18 cellular contexts compared by ENCODE assay signal in the genomic region with DNA sequence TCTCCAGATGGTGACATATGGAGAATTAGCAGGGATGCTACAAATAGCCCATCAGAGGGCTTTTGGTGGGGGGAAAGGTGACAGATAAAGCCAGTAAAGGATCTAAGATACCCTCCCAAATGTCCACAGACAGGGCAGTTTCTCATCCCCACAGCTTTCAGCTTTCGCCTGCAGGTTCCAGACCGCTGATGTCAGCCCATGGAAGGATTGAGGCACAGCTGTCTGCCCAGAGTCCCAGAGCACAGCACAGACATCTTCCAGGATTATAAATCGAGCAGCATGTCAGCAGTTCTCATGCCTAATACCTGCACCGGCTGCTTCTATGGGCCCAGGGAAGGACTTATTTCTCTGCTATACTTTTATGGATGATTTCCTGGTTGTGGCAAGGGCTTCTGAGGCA.
"Had no signal": no experiment of that assay in that cellular context is flagged by ENCODE, and none has a peak within 500 bp of the region (broad histone marks: within the 10 kb centered on the region; RNA-seq: fewer than 3 reads in every experiment).

No MANE protein-coding gene starts in this region.

- DNase-seq: activated CD4-positive, alpha-beta T cell treated with anti-CD3 and anti-CD28 coated beads, Interleukin-2, amount 10 ng/mL, durations not matched to agents 7 days and 5 days; activated CD8-positive, alpha-beta T cell treated with anti-CD3 and anti-CD28 coated beads, Interleukin-2, amount 10 ng/mL, durations not matched to agents 7 days and 5 days; activated naive CD4-positive, alpha-beta T cell treated with anti-CD3 and anti-CD28 coated beads for 36 hours; activated T-cell treated with anti-CD3 and anti-CD28 coated beads, Interleukin-2, amount 50 U/mL, for 24 hours; anterior cingulate cortex; central memory CD4-positive, alpha-beta T cell; erythroblast; head of caudate nucleus; kidney glomerular epithelial cell; left ventricle myocardium inferior; mucosa of descending colon; naive thymus-derived CD4-positive, alpha-beta T cell; pancreas; stimulated activated CD4-positive, alpha-beta T cell treated with anti-CD3 and anti-CD28 coated beads, Interleukin-2, amount 100 ng/mL, for 24 hours; stimulated activated naive CD8-positive, alpha-beta T cell treated with anti-CD3 and anti-CD28 coated beads, Interleukin-15, Interleukin-2, amounts not matched to agents 100 U/mL and 50 U/mL, for 24 hours; tibial artery had no signal

- FAIRE-seq: endometrium, frontal cortex, pancreas had no signal
